ENCODE assay signal across 9 cellular contexts in genomic region chr10:43394868-43395267, GRCh38. TPM values are rescaled to one million over a fixed set of nuclear protein-coding genes. Genes with fewer than 3 reads are reported as not detected.
DNase-seq lines count a peak whose midpoint lies in the region; ATAC-seq and TF ChIP-seq lines count a peak whose summit lies in the region.
"Had no signal": no experiment of that assay in that cellular context is flagged by ENCODE, and none has a peak within 500 bp of the region (broad histone marks: within the 10 kb centered on the region; RNA-seq: fewer than 3 reads in every experiment).

No MANE protein-coding gene starts in this region.

- no peaks in the 10 kb centered on the region for H3K9me3 Mint-ChIP-seq in activated T-cell treated with anti-CD3 and anti-CD28 coated beads, Interleukin-2, amount 50 U/mL, for 72 hours
- no peaks in the 10 kb centered on the region for H3K9me3 Mint-ChIP-seq in activated CD4-positive, alpha-beta memory T cell treated with anti-CD3 and anti-CD28 coated beads, Interleukin-2, amount 10 ng/mL, durations not matched to agents 7 days and 5 days

- CTCF ChIA-PET in activated CD4-positive, alpha-beta memory T cell treated with anti-CD3 and anti-CD28 coated beads, Interleukin-2, amount 10 ng/mL, durations not matched to agents 7 days and 5 days (lab: Charles Lee), result interaction anchor here (0.6 to 3.7 kb wide), 4 partner anchors 8 to 15 kb away, joined by 3 to 11 read pairs (median 5); partner anchors contain the start of gene HNRNPF

- TF ChIP-seq CTCF in stomach (IDR thresholded peaks at IDR 0.05), result no peak

- H3K4me3 Mint-ChIP-seq in activated T-cell treated with anti-CD3 and anti-CD28 coated beads, Interleukin-2, amount 50 U/mL, for 72 hours, result peak overlapping the region; percentile 91 to 92
- peak overlapping the region; percentile 91 for H3K4me3 Mint-ChIP-seq in activated CD4-positive, alpha-beta memory T cell treated with anti-CD3 and anti-CD28 coated beads, Interleukin-2, amount 10 ng/mL, durations not matched to agents 7 days and 5 days

- intact Hi-C loops in stomach (cut with DNase I; ENCODE audit: low total_unique reads), result loop anchor here (5.0 kb wide), 1 partner anchor 57 kb away; no protein-coding TSS in a partner anchor

- no peaks in the 10 kb centered on the region for H3K27me3 Mint-ChIP-seq in activated T-cell treated with anti-CD3 and anti-CD28 coated beads, Interleukin-2, amount 50 U/mL, for 72 hours (ENCODE audit: low read depth)
- H3K27me3 Mint-ChIP-seq in activated CD4-positive, alpha-beta memory T cell treated with anti-CD3 and anti-CD28 coated beads, Interleukin-2, amount 10 ng/mL, durations not matched to agents 7 days and 5 days, result no peaks in the 10 kb centered on the region

- H3K27me3 ChIP-seq in stomach, result no peaks in the 10 kb centered on the region

- H3K9me3 ChIP-seq in iPS-18c (ENCODE audit: control insufficient read depth, insufficient read depth, low read length) (no peaks in the 10 kb centered on the region), stomach (no peaks in the 10 kb centered on the region)

- no peak for ATAC-seq in activated T-cell treated with anti-CD3 and anti-CD28 coated beads, Interleukin-2, amount 50 U/mL, for 72 hours (replicated peaks in 1 of 2)
- ATAC-seq in GM18873 (IDR thresholded peaks at IDR 0.05; ENCODE audit: low FRiP score, unreplicated experiment) (no peak), HG03039 (IDR thresholded peaks at IDR 0.05; ENCODE audit: unreplicated experiment) (no peak)

- H3K4me1 ChIP-seq in stomach, result peaks cover 44 to 92% (median 77%) of the 10 kb centered on the region in 4 donors

- peaks cover 42 to 61% (median 59%) of the 10 kb centered on the region in 4 donors for H3K36me3 ChIP-seq in stomach

- H3K4me1 Mint-ChIP-seq in activated T-cell treated with anti-CD3 and anti-CD28 coated beads, Interleukin-2, amount 50 U/mL, for 72 hours (ENCODE audit: low read depth), result peaks cover 80% of the 10 kb centered on the region
- peaks cover 76% of the 10 kb centered on the region for H3K4me1 Mint-ChIP-seq in activated CD4-positive, alpha-beta memory T cell treated with anti-CD3 and anti-CD28 coated beads, Interleukin-2, amount 10 ng/mL, durations not matched to agents 7 days and 5 days

- no peak for DNase-seq in activated T-cell treated with anti-CD3 and anti-CD28 coated beads, Interleukin-2, amount 50 U/mL, for 72 hours
- DNase-seq in activated T-cell treated with anti-CD3 and anti-CD28 coated beads, Interleukin-2, amount 50 U/mL, for 48 hours, result no peak
- DNase-seq in activated CD4-positive, alpha-beta memory T cell treated with anti-CD3 and anti-CD28 coated beads, Interleukin-2, amount 10 ng/mL, durations not matched to agents 7 days and 5 days, result no peak
- no peak for DNase-seq in stomach
- DNase-seq in T1000 (lab: John Stamatoyannopoulos, UW), result no peak
- DNase-seq: islet precursor cell had no signal

- POLR2A ChIA-PET in activated CD4-positive, alpha-beta memory T cell treated with anti-CD3 and anti-CD28 coated beads, Interleukin-2, amount 10 ng/mL, durations not matched to agents 7 days and 5 days (lab: Charles Lee), result interaction anchor here (1.2 to 8.1 kb wide), 9 partner anchors 9 to 256 kb away, joined by 4 to 192 read pairs (median 37); partner anchors contain the start of genes CSGALNACT2, HNRNPF and ZNF487

- H3K27ac Mint-ChIP-seq in activated T-cell treated with anti-CD3 and anti-CD28 coated beads, Interleukin-2, amount 50 U/mL, for 72 hours, result peak overlapping the region; percentile 69
- H3K27ac Mint-ChIP-seq in activated CD4-positive, alpha-beta memory T cell treated with anti-CD3 and anti-CD28 coated beads, Interleukin-2, amount 10 ng/mL, durations not matched to agents 7 days and 5 days, result peak overlapping the region; percentile 88

- TF ChIP-seq EP300 in stomach (IDR thresholded peaks at IDR 0.05), result no peak

- H3K4me3 ChIP-seq in iPS-18c (ENCODE audit: insufficient read depth, low read depth, low read length) (peak overlapping the region; percentile 95; the same call in 1 of the 2 replicates), stomach (peak overlapping the region in 2 of 4 donors; percentile 58 to 67)

- peaks cover 34 to 52% of the 10 kb centered on the region in 2 donors for H3K36me3 Mint-ChIP-seq in activated T-cell treated with anti-CD3 and anti-CD28 coated beads, Interleukin-2, amount 50 U/mL, for 72 hours (ENCODE audit: insufficient read depth in 2 of 2)
- H3K36me3 Mint-ChIP-seq in activated CD4-positive, alpha-beta memory T cell treated with anti-CD3 and anti-CD28 coated beads, Interleukin-2, amount 10 ng/mL, durations not matched to agents 7 days and 5 days (ENCODE audit: low read depth), result peaks cover 90% of the 10 kb centered on the region

- WGBS in stomach, 5 donors, result 57 to 72% (median 64%) methylated on average over 6 of the region's 6 CpGs

- no peak for TF ChIP-seq POLR2A in stomach (IDR thresholded peaks at IDR 0.05)

- H3K27ac ChIP-seq in stomach, result peak overlapping the region in 4 of 5 donors; percentile 17 to 100 (median 100)

RNA-seq across cellular contexts. Expression of gene HNRNPF, which starts 14.1 kb away (rescaled TPM):
- total RNA-seq in activated T-cell treated with anti-CD3 and anti-CD28 coated beads, Interleukin-2, amount 50 U/mL, for 72 hours, result 100 to 1,000 TPM; 412 to 475 TPM
- 100 to 1,000 TPM; 477 to 494 TPM for total RNA-seq in activated CD4-positive, alpha-beta memory T cell treated with anti-CD3 and anti-CD28 coated beads, Interleukin-2, amount 10 ng/mL, durations not matched to agents 7 days and 5 days
- 100 to 1,000 TPM in 2 of 5 donors, 10 to 100 TPM in 3; 36.2 to 169 (median 87.0) TPM for total RNA-seq in stomach
- polyA plus RNA-seq in stomach, result 100 to 1,000 TPM in 1 of 3 donors, 10 to 100 TPM in 2; 74.7 to 131 (median 87.5) TPM

RNA-seq across cellular contexts. Expression of gene FXYD4, which starts 23.4 kb away (rescaled TPM):
- total RNA-seq in activated T-cell treated with anti-CD3 and anti-CD28 coated beads, Interleukin-2, amount 50 U/mL, for 72 hours, result not detected
- not detected for total RNA-seq in activated CD4-positive, alpha-beta memory T cell treated with anti-CD3 and anti-CD28 coated beads, Interleukin-2, amount 10 ng/mL, durations not matched to agents 7 days and 5 days
- total RNA-seq in stomach, result not detected
- 1 to 10 TPM; 2.8 to 7.3 (median 6.0) TPM for polyA plus RNA-seq in stomach

RNA-seq across cellular contexts. Expression of gene ZNF487, which starts 42.0 kb away (rescaled TPM):
- total RNA-seq in activated T-cell treated with anti-CD3 and anti-CD28 coated beads, Interleukin-2, amount 50 U/mL, for 72 hours, result 1 to 10 TPM; 2.9 to 3.6 TPM
- 1 to 10 TPM; 6.1 TPM for total RNA-seq in activated CD4-positive, alpha-beta memory T cell treated with anti-CD3 and anti-CD28 coated beads, Interleukin-2, amount 10 ng/mL, durations not matched to agents 7 days and 5 days
- total RNA-seq in stomach, result 10 to 100 TPM in 1 of 5 donors, 1 to 10 TPM in 3, under 1 TPM in 1; 0.45 to 11.0 (median 4.8) TPM
- polyA plus RNA-seq in stomach, result 1 to 10 TPM; 3.7 to 8.4 (median 4.3) TPM
